ENCODE assay signal across 8 cellular contexts in genomic region chr17:42895185-42895555, GRCh38. TPM values are rescaled to one million over a fixed set of nuclear protein-coding genes. Genes with fewer than 3 reads are reported as not detected.
DNase-seq lines count a peak whose midpoint lies in the region; ATAC-seq, FAIRE-seq and TF ChIP-seq lines count a peak whose summit lies in the region.
"Had no signal": no experiment of that assay in that cellular context is flagged by ENCODE, and none has a peak within 500 bp of the region (broad histone marks: within the 10 kb centered on the region; RNA-seq: fewer than 3 reads in every experiment).

No MANE protein-coding gene starts in this region.

- intact Hi-C loops in HepG2 (cut with micrococcal nuclease; ENCODE audit: unreplicated experiment) (no loop called here), upper lobe of right lung (cut with DNase I) (no loop called here)

- CTCF ChIA-PET in HepG2 (lab: Yijun Ruan, JAX; ENCODE audit: low intra/inter-chr PET ratio, low total read pairs), result no interaction called here

- POLR2A ChIA-PET in HepG2 (lab: Yijun Ruan, JAX), result interaction anchor here (1.1 to 3.6 kb wide), 12 partner anchors 9 to 145 kb away, joined by 3 to 32 read pairs (median 9); partner anchors contain the start of gene BECN1

- peak overlapping the region; percentile 64 for H3K9ac ChIP-seq in HepG2 (ENCODE audit: insufficient read depth, low read depth, low read length)
- no peak overlapping the region for H3K9ac ChIP-seq in Karpas-422 (ENCODE audit: low read length)

- DNase-seq in HS-27A (ENCODE audit: low read depth) (peak; percentile 2), cardiac fibroblast (ENCODE audit: low read depth in 2 of 2) (peak; percentile 90 to 91), HepG2 (ENCODE audit: low spot score) (no peak), upper lobe of right lung (peak; percentile 78), Karpas-422 (no peak), NCI-H2227 (lab: John Stamatoyannopoulos, UW; ENCODE audit: unreplicated experiment) (no peak)

- no peak for TF ChIP-seq RAD21 in HepG2 (CRISPR knock-in tag; IDR thresholded peaks at IDR 0.05)

- ATAC-seq in HepG2 (no peak), upper lobe of right lung (peak; percentile 79), HG03521 (IDR thresholded peaks at IDR 0.05; ENCODE audit: unreplicated experiment) (no peak)

- H3K4me1 ChIP-seq in HepG2 (ENCODE audit: insufficient read depth, low read length) (peaks cover 95% of the 10 kb centered on the region), upper lobe of right lung (peaks cover 46% of the 10 kb centered on the region), Karpas-422 (ENCODE audit: low read length) (no peaks in the 10 kb centered on the region)

- TF ChIP-seq CTCF in cardiac fibroblast (IDR thresholded peaks at IDR 0.05; ENCODE audit: low read depth, low read length), result no peak
- TF ChIP-seq CTCF in HepG2 (CRISPR knock-in tag; IDR thresholded peaks at IDR 0.05), result no peak
- no peak for TF ChIP-seq CTCF in upper lobe of right lung (IDR thresholded peaks at IDR 0.05)

- H3K4me3 ChIP-seq in cardiac fibroblast (replicated peaks in 1 of 2; ENCODE audit: low read depth in 2 of 2, low read length in 2 of 2), result no peak overlapping the region
- H3K4me3 ChIP-seq in HepG2 (replicated peaks in 1 of 3; ENCODE audit: insufficient read depth in 1 of 3, low read depth in 2 of 3, low read length in 3 of 3), result peak overlapping the region; percentile 9 to 57 (median 22); a peak in 4 of 6 replicates
- no peak overlapping the region for H3K4me3 ChIP-seq in upper lobe of right lung
- no peak overlapping the region for H3K4me3 ChIP-seq in Karpas-422 (ENCODE audit: low read length)
- H3K4me3 ChIP-seq: heart right ventricle had no signal

- no TSS peak for BruUV-seq in HepG2 (replicated peaks; lab: Mats Ljungman, UMichigan)

- no peak for TF ChIP-seq POLR2A in HepG2 (IDR thresholded peaks at IDR 0.05; ENCODE audit: insufficient read depth in 1 of 2, low read depth in 2 of 2, low read length in 2 of 2)

- H3K4me2 ChIP-seq in HepG2 (ENCODE audit: low read depth, low read length) (peak overlapping the region; percentile 84), Karpas-422 (ENCODE audit: low read depth, low read length, poor library complexity, severe bottlenecking) (no peak overlapping the region)

- H2AFZ ChIP-seq in HepG2 (ENCODE audit: low read length) (no peak overlapping the region), Karpas-422 (ENCODE audit: low read length) (no peak overlapping the region)

- TF ChIP-seq EP300 in HepG2 (IDR thresholded peaks at IDR 0.05; ENCODE audit: low read depth in 2 of 2, low read length in 2 of 2) (no peak), HepG2 (CRISPR knock-in tag; IDR thresholded peaks at IDR 0.05; ENCODE audit: borderline replicate concordance) (no peak)

- in situ Hi-C loops in HepG2 (cut with HindIII; ENCODE audit: extremely low pct_ligation_motif_present, low pct_unique_long_range_greater_than_20kb), result no loop called here

- H4K20me1 ChIP-seq in HepG2 (ENCODE audit: insufficient read depth, low read length) (no peaks in the 10 kb centered on the region), Karpas-422 (ENCODE audit: insufficient read depth, low read depth, low read length) (no peaks in the 10 kb centered on the region)

- H3K27me3 ChIP-seq in HepG2 (ENCODE audit: control insufficient read depth in 1 of 2, insufficient read depth in 2 of 2, low read length in 2 of 2) (no peaks in the 10 kb centered on the region), upper lobe of right lung (no peaks in the 10 kb centered on the region), Karpas-422 (ENCODE audit: low read length) (no peaks in the 10 kb centered on the region)
- H3K27me3 ChIP-seq: heart right ventricle had no signal

- no peak for FAIRE-seq in HepG2 (lab: Jason Lieb, UNC)

- H3K36me3 ChIP-seq in HepG2 (replicated peaks in 1 of 2; ENCODE audit: control insufficient read depth in 1 of 2, insufficient read depth in 2 of 2, low read length in 2 of 2) (no peaks in the 10 kb centered on the region), upper lobe of right lung (no peaks in the 10 kb centered on the region), Karpas-422 (ENCODE audit: insufficient read depth, low read length) (no peaks in the 10 kb centered on the region)
- H3K36me3 ChIP-seq: heart right ventricle had no signal

- H3K79me2 ChIP-seq in HepG2 (ENCODE audit: insufficient read depth, low read length) (no peaks in the 10 kb centered on the region), Karpas-422 (ENCODE audit: low read length) (no peaks in the 10 kb centered on the region)

- peak overlapping the region; percentile 85 for H3K27ac ChIP-seq in HepG2 (ENCODE audit: extremely low read length, insufficient read depth, low read length)
- peak overlapping the region; percentile 19 for H3K27ac ChIP-seq in upper lobe of right lung
- no peak overlapping the region for H3K27ac ChIP-seq in Karpas-422 (ENCODE audit: low read length)

- H3K9me3 ChIP-seq in HepG2 (ENCODE audit: low read length) (no peaks in the 10 kb centered on the region), upper lobe of right lung (no peaks in the 10 kb centered on the region), Karpas-422 (ENCODE audit: low read length) (no peaks in the 10 kb centered on the region)
- H3K9me3 ChIP-seq: heart right ventricle had no signal

- H3K9me2 ChIP-seq in Karpas-422 (replicated peaks; ENCODE audit: insufficient read depth, low read length), result no peaks in the 10 kb centered on the region

- 7% methylated on average over 2 of the region's 2 CpGs for WGBS in HepG2 (ENCODE audit: low lambda C conversion rate)

RNA-seq across cellular contexts. Expression of gene G6PC1, which starts 5.4 kb away (rescaled TPM):
- total RNA-seq in HepG2 (2016; rRNA removed; fragmentation: Illumina TruSeq; extraction: Trizol), result 0.56 and 1.7 TPM in 2 replicates
- total RNA-seq in HepG2 (2016; cell fraction: cytosol; rRNA removed; fragmentation: Illumina TruSeq; extraction: Trizol; ENCODE audit: low read depth), result 0.30 and 0.35 TPM in 2 replicates
- 0.91 and 1.3 TPM in 2 replicates for total RNA-seq in HepG2 (2016; cell fraction: insoluble cytoplasmic fraction; rRNA removed; fragmentation: Illumina TruSeq; extraction: Trizol)
- 0.71 and 1.1 TPM in 2 replicates for total RNA-seq in HepG2 (2016; cell fraction: membrane; rRNA removed; fragmentation: Illumina TruSeq; extraction: Trizol)
- 2.2 and 2.5 TPM in 2 replicates for total RNA-seq in HepG2 (2016; cell fraction: nucleus; rRNA removed; fragmentation: Illumina TruSeq; extraction: Trizol)
- 37.9 and 127 TPM in 2 replicates for polyA plus RNA-seq in HepG2 (2011; rRNA removed)
- 22.5 and 89.8 TPM in 2 replicates for polyA plus RNA-seq in HepG2 (2011; cell fraction: cytosol; rRNA removed)
- 18.2 and 57.3 TPM in 2 replicates for polyA plus RNA-seq in HepG2 (2011; cell fraction: nucleus; rRNA removed)
- polyA plus RNA-seq in HepG2 (2012), result 278 and 494 TPM in 2 replicates
- 0.17 and 0.19 TPM in 2 replicates for polyA plus RNA-seq in HepG2 (2016; cell fraction: cytosol; fragmentation: Illumina TruSeq; extraction: Trizol; ENCODE audit: low read depth)
- polyA plus RNA-seq in HepG2 (2016; cell fraction: insoluble cytoplasmic fraction; fragmentation: Illumina TruSeq; extraction: Trizol; ENCODE audit: low read depth), result 0.60 and 0.89 TPM in 2 replicates
- 0.27 and 0.36 TPM in 2 replicates for polyA plus RNA-seq in HepG2 (2016; cell fraction: membrane; fragmentation: Illumina TruSeq; extraction: Trizol; ENCODE audit: low read depth)
- 1.3 and 1.4 TPM in 2 replicates for polyA plus RNA-seq in HepG2 (2016; cell fraction: nucleus; fragmentation: Illumina TruSeq; extraction: Trizol; ENCODE audit: insufficient read depth, low read depth)
- polyA minus RNA-seq in HepG2 (2011; rRNA and poly(A)+ RNA removed; ENCODE audit: low replicate concordance), result 0.30 and 160 TPM in 2 replicates
- 49.4 and 178 TPM in 2 replicates for polyA minus RNA-seq in HepG2 (2011; cell fraction: cytosol; rRNA and poly(A)+ RNA removed)
- 35.3 and 157 TPM in 2 replicates for polyA minus RNA-seq in HepG2 (2011; cell fraction: nucleus; rRNA and poly(A)+ RNA removed)
- total RNA-seq in upper lobe of right lung, result not detected
- total RNA-seq in Karpas-422 (2014; rRNA removed; shearing (Covaris generic); ENCODE audit: low replicate concordance), result not detected in 2 replicates
- total RNA-seq: heart right ventricle had no signal
- polyA plus RNA-seq: heart right ventricle had no signal

RNA-seq across cellular contexts. Expression of gene AOC3, which starts 44.2 kb away (rescaled TPM):
- total RNA-seq in HepG2 (2016; rRNA removed; fragmentation: Illumina TruSeq; extraction: Trizol) (8.7 and 10.4 TPM in 2 replicates), upper lobe of right lung (235 TPM)
- 1.1 and 1.3 TPM in 2 replicates for total RNA-seq in HepG2 (2016; cell fraction: cytosol; rRNA removed; fragmentation: Illumina TruSeq; extraction: Trizol; ENCODE audit: low read depth)
- 8.4 and 9.5 TPM in 2 replicates for total RNA-seq in HepG2 (2016; cell fraction: insoluble cytoplasmic fraction; rRNA removed; fragmentation: Illumina TruSeq; extraction: Trizol)
- total RNA-seq in HepG2 (2016; cell fraction: membrane; rRNA removed; fragmentation: Illumina TruSeq; extraction: Trizol), result 5.2 and 5.4 TPM in 2 replicates
- 5.4 and 5.6 TPM in 2 replicates for total RNA-seq in HepG2 (2016; cell fraction: nucleus; rRNA removed; fragmentation: Illumina TruSeq; extraction: Trizol)
- polyA plus RNA-seq in HepG2 (2011; rRNA removed), result 51.7 and 61.0 TPM in 2 replicates
- polyA plus RNA-seq in HepG2 (2011; cell fraction: cytosol; rRNA removed), result 41.8 and 51.7 TPM in 2 replicates
- polyA plus RNA-seq in HepG2 (2011; cell fraction: nucleus; rRNA removed), result 46.4 and 56.2 TPM in 2 replicates
- 44.7 and 61.7 TPM in 2 replicates for polyA plus RNA-seq in HepG2 (2012)
- polyA plus RNA-seq in HepG2 (2016; cell fraction: cytosol; fragmentation: Illumina TruSeq; extraction: Trizol; ENCODE audit: low read depth), result 2.7 and 3.3 TPM in 2 replicates
- 21.1 and 22.0 TPM in 2 replicates for polyA plus RNA-seq in HepG2 (2016; cell fraction: insoluble cytoplasmic fraction; fragmentation: Illumina TruSeq; extraction: Trizol; ENCODE audit: low read depth)
- 6.6 and 6.7 TPM in 2 replicates for polyA plus RNA-seq in HepG2 (2016; cell fraction: membrane; fragmentation: Illumina TruSeq; extraction: Trizol; ENCODE audit: low read depth)
- polyA plus RNA-seq in HepG2 (2016; cell fraction: nucleus; fragmentation: Illumina TruSeq; extraction: Trizol; ENCODE audit: insufficient read depth, low read depth), result 18.7 and 18.9 TPM in 2 replicates
- 0.51 and 56.5 TPM in 2 replicates for polyA minus RNA-seq in HepG2 (2011; rRNA and poly(A)+ RNA removed; ENCODE audit: low replicate concordance)
- 13.8 and 20.0 TPM in 2 replicates for polyA minus RNA-seq in HepG2 (2011; cell fraction: cytosol; rRNA and poly(A)+ RNA removed)
- 11.6 and 18.6 TPM in 2 replicates for polyA minus RNA-seq in HepG2 (2011; cell fraction: nucleus; rRNA and poly(A)+ RNA removed)
- 0.19 and 0.47 TPM in 2 replicates for total RNA-seq in Karpas-422 (2014; rRNA removed; shearing (Covaris generic); ENCODE audit: low replicate concordance)

RNA-seq across cellular contexts. Expression of gene AOC2, which starts 50.8 kb away (rescaled TPM):
- total RNA-seq in HepG2 (2016; rRNA removed; fragmentation: Illumina TruSeq; extraction: Trizol), result 0.55 and 1.2 TPM in 2 replicates
- not detected in 2 replicates for total RNA-seq in HepG2 (2016; cell fraction: cytosol; rRNA removed; fragmentation: Illumina TruSeq; extraction: Trizol; ENCODE audit: low read depth)
- total RNA-seq in HepG2 (2016; cell fraction: insoluble cytoplasmic fraction; rRNA removed; fragmentation: Illumina TruSeq; extraction: Trizol), result 0.30 and 1.3 TPM in 2 replicates
- total RNA-seq in HepG2 (2016; cell fraction: membrane; rRNA removed; fragmentation: Illumina TruSeq; extraction: Trizol), result 0.31 and 0.38 TPM in 2 replicates
- 2.2 and 3.5 TPM in 2 replicates for total RNA-seq in HepG2 (2016; cell fraction: nucleus; rRNA removed; fragmentation: Illumina TruSeq; extraction: Trizol)
- 3.3 and 5.1 TPM in 2 replicates for polyA plus RNA-seq in HepG2 (2011; rRNA removed)
- 1.7 TPM in 2 replicates for polyA plus RNA-seq in HepG2 (2011; cell fraction: cytosol; rRNA removed)
- 21.9 and 26.2 TPM in 2 replicates for polyA plus RNA-seq in HepG2 (2011; cell fraction: nucleus; rRNA removed)
- polyA plus RNA-seq in HepG2 (2012), result 2.7 and 9.2 TPM in 2 replicates
- 0.10 and 0.19 TPM in 2 replicates for polyA plus RNA-seq in HepG2 (2016; cell fraction: cytosol; fragmentation: Illumina TruSeq; extraction: Trizol; ENCODE audit: low read depth)
- polyA plus RNA-seq in HepG2 (2016; cell fraction: insoluble cytoplasmic fraction; fragmentation: Illumina TruSeq; extraction: Trizol; ENCODE audit: low read depth), result 0.66 and 0.95 TPM in 2 replicates
- 0.24 and 0.30 TPM in 2 replicates for polyA plus RNA-seq in HepG2 (2016; cell fraction: membrane; fragmentation: Illumina TruSeq; extraction: Trizol; ENCODE audit: low read depth)
- polyA plus RNA-seq in HepG2 (2016; cell fraction: nucleus; fragmentation: Illumina TruSeq; extraction: Trizol; ENCODE audit: insufficient read depth, low read depth), result 5.9 and 6.2 TPM in 2 replicates
- 5.1 and 5.5 TPM in 2 replicates for polyA minus RNA-seq in HepG2 (2011; rRNA and poly(A)+ RNA removed; ENCODE audit: low replicate concordance)
- 0.26 and 0.59 TPM in 2 replicates for polyA minus RNA-seq in HepG2 (2011; cell fraction: cytosol; rRNA and poly(A)+ RNA removed)
- 9.8 and 10.3 TPM in 2 replicates for polyA minus RNA-seq in HepG2 (2011; cell fraction: nucleus; rRNA and poly(A)+ RNA removed)
- total RNA-seq in upper lobe of right lung, result 2.0 TPM
- total RNA-seq in Karpas-422 (2014; rRNA removed; shearing (Covaris generic); ENCODE audit: low replicate concordance), result 0.67 and 1.5 TPM in 2 replicates

Comparison
In these comparisons a context has a peak if more than half of its experiments do, and no peak if none do; other contexts are left out.
1. DNase-seq: peak in HS-27A (single experiment), cardiac fibroblast (2 of 2) and upper lobe of right lung (single experiment); none in HepG2 (single experiment), Karpas-422 (single experiment) and NCI-H2227 (single experiment).
2. H3K4me3 ChIP-seq: peak in HepG2 (3 of 3); none in cardiac fibroblast (0 of 2), upper lobe of right lung (single experiment) and Karpas-422 (single experiment).
3. RNA of gene AOC3, which starts 44.2 kb away (total RNA-seq): 235 TPM in upper lobe of right lung (single experiment); 1.1 to 10.4 TPM in HepG2 and 0.19 to 0.47 TPM in Karpas-422; every median in the first group is over 10 times any median in the second.